14 cellular contexts compared by ENCODE assay signal in the genomic region with DNA sequence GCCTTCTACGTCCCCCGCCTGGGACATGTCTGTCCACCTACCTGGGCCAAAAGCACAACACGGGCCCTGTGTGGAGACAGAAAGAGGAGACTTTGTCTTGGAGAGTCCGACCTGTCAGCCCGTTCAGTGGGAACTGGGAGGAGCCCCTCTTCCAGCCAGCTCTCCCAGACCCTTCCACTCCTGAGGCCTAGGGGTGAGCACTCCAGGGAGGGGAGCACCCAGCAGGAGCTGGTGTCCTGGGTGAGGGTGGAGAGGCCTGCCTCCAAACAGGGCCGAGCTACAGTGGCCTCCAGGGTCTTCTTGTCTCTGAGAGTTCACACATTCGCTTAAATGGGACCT. TPM values are rescaled to one million over a fixed set of nuclear protein-coding genes. Genes with fewer than 3 reads are reported as not detected.
A peak's percentile ranks its signal among the peaks of the same experiment; 100 is the strongest.
DNase-seq lines count a peak whose midpoint lies in the region; ATAC-seq and TF ChIP-seq lines count a peak whose summit lies in the region.
"Had no signal": no experiment of that assay in that cellular context is flagged by ENCODE, and none has a peak within 500 bp of the region (broad histone marks: within the 10 kb centered on the region; RNA-seq: fewer than 3 reads in every experiment).

No MANE protein-coding gene starts in this region.

- H3K27ac ChIP-seq in DND-41 (ENCODE audit: low read length) (peak overlapping the region; percentile 1), MM.1S (ENCODE audit: low read length) (no peak overlapping the region), dorsolateral prefrontal cortex (peak overlapping the region in 56 of 59 donors; percentile 20 to 99 (median 82)), foreskin keratinocyte (no peak overlapping the region)
- H3K27ac ChIP-seq: coronary artery, heart left ventricle, SJSA1, uterus had no signal

- intact Hi-C loops in dorsolateral prefrontal cortex (cut with DNase I): no loop called here
- intact Hi-C loops in sciatic nerve (cut with DNase I): no loop called here

- H3K4me3 ChIP-seq in DND-41 (ENCODE audit: low read depth in 1 of 2, low read length in 2 of 2): no peak overlapping the region
- no peak overlapping the region for H3K4me3 ChIP-seq in MM.1S (ENCODE audit: low read length)
- no peak overlapping the region for H3K4me3 ChIP-seq in dorsolateral prefrontal cortex
- H3K4me3 ChIP-seq: heart left ventricle, SJSA1, uterus had no signal

- H4K20me1 ChIP-seq in DND-41 (ENCODE audit: insufficient read depth, low read length) (no peaks in the 10 kb centered on the region), MM.1S (ENCODE audit: insufficient read depth, low read length) (no peaks in the 10 kb centered on the region)

- TF ChIP-seq CTCF in DND-41 (IDR thresholded peaks at IDR 0.05; ENCODE audit: borderline replicate concordance, extremely low read depth, low read length, poor library complexity, severe bottlenecking) (no peak), MM.1S (IDR thresholded peaks at IDR 0.05; ENCODE audit: low read length) (no peak), dorsolateral prefrontal cortex (IDR thresholded peaks at IDR 0.05 in 54 of 56, conservative IDR thresholded peaks at IDR 0.05 in 2 of 56; ENCODE audit: low read depth in 1 of 56, partially characterized antibody in 56 of 56) (no peak), GM10266 (IDR thresholded peaks at IDR 0.05; ENCODE audit: control insufficient read depth, insufficient read depth, low read depth, missing control alignments) (no peak), foreskin keratinocyte (conservative IDR thresholded peaks at IDR 0.05) (no peak)

- no peaks in the 10 kb centered on the region for H3K36me3 ChIP-seq in DND-41 (ENCODE audit: insufficient read depth, low read length)
- no peaks in the 10 kb centered on the region for H3K36me3 ChIP-seq in MM.1S (replicated peaks; ENCODE audit: insufficient read depth, low read length)
- H3K36me3 ChIP-seq: heart left ventricle, SJSA1, uterus had no signal

- no peak overlapping the region for H3K4me2 ChIP-seq in DND-41 (ENCODE audit: insufficient read depth, low read length)
- H3K4me2 ChIP-seq in MM.1S (ENCODE audit: low read depth, low read length): no peak overlapping the region; the same call in 1 of the 2 replicates

- no peak for ATAC-seq in DND-41 (ENCODE audit: insufficient read depth, low read depth)
- peak; percentile 35 for ATAC-seq in sciatic nerve
- no peak for ATAC-seq in foreskin keratinocyte

- H3K27me3 ChIP-seq in DND-41 (ENCODE audit: insufficient read depth, low read length, poor library complexity) (no peaks in the 10 kb centered on the region), MM.1S (replicated peaks; ENCODE audit: insufficient read depth, low read length) (no peaks in the 10 kb centered on the region), dorsolateral prefrontal cortex (no peaks in the 10 kb centered on the region), foreskin keratinocyte (no peaks in the 10 kb centered on the region)
- H3K27me3 ChIP-seq: heart left ventricle, SJSA1, uterus had no signal

- H3K9ac ChIP-seq in DND-41 (ENCODE audit: low read depth, low read length) (no peak overlapping the region), MM.1S (ENCODE audit: low read length) (no peak overlapping the region)

- H2AFZ ChIP-seq in DND-41 (ENCODE audit: low read depth, low read length): no peak overlapping the region
- H2AFZ ChIP-seq in MM.1S (ENCODE audit: low read length): peak overlapping the region; percentile 83

- H3K9me2 ChIP-seq in MM.1S (replicated peaks; ENCODE audit: insufficient read depth, low read length): no peaks in the 10 kb centered on the region

- H3K4me1 ChIP-seq in DND-41 (ENCODE audit: insufficient read depth, low read length) (no peaks in the 10 kb centered on the region), MM.1S (ENCODE audit: low read length) (0 out of 2 replicates have a peak, but pooled peaks cover 3% of the 10 kb centered on the region), foreskin keratinocyte (no peaks in the 10 kb centered on the region)
- H3K4me1 ChIP-seq: SJSA1, uterus had no signal

- H3K79me2 ChIP-seq in DND-41 (ENCODE audit: insufficient read depth, low read length) (no peaks in the 10 kb centered on the region), MM.1S (ENCODE audit: low read length) (no peaks in the 10 kb centered on the region)

- H3F3A ChIP-seq in MM.1S (ENCODE audit: insufficient read depth, low read length): no peaks in the 10 kb centered on the region

- no peak for DNase-seq in DND-41
- DNase-seq in MM.1S: no peak
- peak in 1 of 10 donors; percentile 20 for DNase-seq in dorsolateral prefrontal cortex
- no peak for DNase-seq in sciatic nerve (ENCODE audit: low spot score)
- DNase-seq in activated gamma-delta T cell treated with Interleukin-2 at 50 U/mL for 16 hours: no peak
- DNase-seq in GM10266 (ENCODE audit: extremely low spot score): no peak
- DNase-seq in foreskin keratinocyte: no peak
- no peak for DNase-seq in NCI-H2029 treated with DMSO at 0.1 percent for 48 hours (lab: John Stamatoyannopoulos, UW)
- DNase-seq: DMS79 had no signal

- H3K9me3 ChIP-seq in DND-41 (ENCODE audit: insufficient read depth, low read length, severe bottlenecking) (no peaks in the 10 kb centered on the region), MM.1S (replicated peaks; ENCODE audit: insufficient read depth, low read length) (no peaks in the 10 kb centered on the region)
- H3K9me3 ChIP-seq: SJSA1, uterus had no signal

RNA-seq across cellular contexts. Expression of a gene that starts 0.5 kb away (rescaled TPM):
- 1 to 10 TPM in 68 of 120 experiments, under 1 TPM in 48, not detected in 4; 0.14 to 9.4 (median 1.1) TPM for total RNA-seq in dorsolateral prefrontal cortex
- 1.3 TPM for total RNA-seq in sciatic nerve
- total RNA-seq in foreskin keratinocyte: 3.2 and 4.8 TPM in 2 replicates
- polyA plus RNA-seq in foreskin keratinocyte: 2.8 and 4.0 TPM in 2 replicates

RNA-seq across cellular contexts. Expression of a gene that starts 51.1 kb away (rescaled TPM):
- total RNA-seq in dorsolateral prefrontal cortex (100 to 1,000 TPM; 101 to 272 (median 186) TPM), sciatic nerve (5.2 TPM), foreskin keratinocyte (2.5 and 2.8 TPM in 2 replicates)
- polyA plus RNA-seq in foreskin keratinocyte: 2.4 and 2.7 TPM in 2 replicates
- total RNA-seq: left lobe of liver had no signal

Comparison
In these comparisons a context has a peak if more than half of its experiments do, and no peak if none do; other contexts are left out.
1. H3K27ac ChIP-seq: peak in DND-41 (single experiment) and dorsolateral prefrontal cortex (56 of 59); none in MM.1S (single experiment) and foreskin keratinocyte (single experiment).
2. RNA of a gene that starts 51.1 kb away (total RNA-seq): 101 to 272 TPM in dorsolateral prefrontal cortex; 5.2 TPM in sciatic nerve (single experiment) and 2.5 to 2.8 TPM in foreskin keratinocyte; every median in the first group is over 10 times any median in the second.